In the genomic region with DNA sequence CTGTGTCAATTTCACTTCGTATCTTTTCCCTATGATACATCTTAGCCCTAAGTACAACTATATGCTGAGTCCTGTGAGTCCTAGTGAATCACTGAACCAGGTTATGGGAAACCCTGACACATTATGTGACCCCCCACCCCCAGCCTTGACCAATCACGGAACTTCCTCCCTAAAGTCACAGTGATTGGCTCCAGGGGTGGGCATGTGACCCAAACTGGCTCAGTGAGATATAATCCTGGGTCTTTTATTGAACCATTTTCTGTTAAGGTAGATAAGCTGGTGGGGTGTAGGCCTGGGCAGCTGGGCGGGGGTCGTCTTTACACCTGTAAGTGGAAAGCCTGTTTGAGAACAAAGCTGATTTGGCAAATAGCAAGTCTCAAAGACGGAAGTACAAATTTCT, we compare ENCODE assay signal across 30 cellular contexts.
"Had no signal": no experiment of that assay in that cellular context is flagged by ENCODE, and none has a peak within 500 bp of the region (broad histone marks: within the 10 kb centered on the region; RNA-seq: fewer than 3 reads in every experiment).

No MANE protein-coding gene starts in this region.

- H3K9me3 ChIP-seq: adrenal gland, body of pancreas, breast epithelium had no signal

- H3K4me1 Mint-ChIP-seq: activated CD4-positive, alpha-beta memory T cell treated with anti-CD3 and anti-CD28 coated beads, Interleukin-2, amount 10 ng/mL, durations not matched to agents 7 days and 5 days; activated naive CD8-positive, alpha-beta T cell treated with anti-CD3 and anti-CD28 coated beads, Interleukin-2, amount 10 ng/mL, durations not matched to agents 7 days and 5 days had no signal

- H2AFZ ChIP-seq: PC-9 had no signal

- H3K27ac ChIP-seq: adrenal gland, body of pancreas, breast epithelium, PC-9, VCaP had no signal

- H3K9me3 Mint-ChIP-seq: activated CD4-positive, alpha-beta memory T cell treated with anti-CD3 and anti-CD28 coated beads, Interleukin-2, amount 10 ng/mL, durations not matched to agents 7 days and 5 days; activated naive CD8-positive, alpha-beta T cell treated with anti-CD3 and anti-CD28 coated beads, Interleukin-2, amount 10 ng/mL, durations not matched to agents 7 days and 5 days; activated T-cell treated with anti-CD3 and anti-CD28 coated beads, Interleukin-2, amount 50 U/mL, for 4 hours had no signal

- FAIRE-seq: astrocyte had no signal

- H3K4me3 ChIP-seq: adrenal gland, body of pancreas, breast epithelium, PC-9 had no signal

- H3K4me1 ChIP-seq: adrenal gland, body of pancreas, breast epithelium had no signal

- H3K36me3 Mint-ChIP-seq: activated naive CD8-positive, alpha-beta T cell treated with anti-CD3 and anti-CD28 coated beads, Interleukin-2, amount 10 ng/mL, durations not matched to agents 7 days and 5 days had no signal

- DNase-seq: activated CD4-positive, alpha-beta memory T cell treated with anti-CD3 and anti-CD28 coated beads, Interleukin-2, amount 10 ng/mL, durations not matched to agents 7 days and 5 days; activated CD4-positive, alpha-beta T cell treated with anti-CD3 and anti-CD28 coated beads for 1 hour; activated CD4-positive, alpha-beta T cell treated with anti-CD3 and anti-CD28 coated beads for 48 hours; activated CD4-positive, CD25-positive, alpha-beta regulatory T cell; activated effector memory CD4-positive, alpha-beta T cell treated with anti-CD3 and anti-CD28 coated beads, Interleukin-2, amount 50 U/mL, for 16 hours; activated naive CD4-positive, alpha-beta T cell; activated naive CD4-positive, alpha-beta T cell treated with anti-CD3 and anti-CD28 coated beads, Interleukin-2, amount 50 U/mL, for 16 hours; activated naive CD8-positive, alpha-beta T cell treated with anti-CD3 and anti-CD28 coated beads, Interleukin-2, amount 10 ng/mL, durations not matched to agents 7 days and 5 days; activated T-cell treated with anti-CD3 and anti-CD28 coated beads, Interleukin-2, amount 50 U/mL, for 4 hours; adrenal gland; body of pancreas; caudate nucleus; cerebellar nuclear complex; Karpas-422; KBM-7; NCI-H1105; NCI-H1417 treated with DMSO at 0.1 percent for 48 hours; NCI-H187 treated with DMSO at 0.1 percent for 48 hours; NCI-H2081 treated with DMSO at 0.1 percent for 48 hours; NCI-H345; NCI-H524 treated with DMSO at 0.1 percent for 48 hours; PC-9; Right ventricle myocardium superior; SW 1271; T-helper 1 cell; T-helper 2 cell; T-helper 9 cell had no signal

- H3K27ac Mint-ChIP-seq: activated CD4-positive, alpha-beta memory T cell treated with anti-CD3 and anti-CD28 coated beads, Interleukin-2, amount 10 ng/mL, durations not matched to agents 7 days and 5 days; activated naive CD8-positive, alpha-beta T cell treated with anti-CD3 and anti-CD28 coated beads, Interleukin-2, amount 10 ng/mL, durations not matched to agents 7 days and 5 days had no signal

- H3K27me3 ChIP-seq: adrenal gland, body of pancreas, breast epithelium had no signal

- ATAC-seq: activated T-cell treated with anti-CD3 and anti-CD28 coated beads, Interleukin-2, amount 50 U/mL, for 4 hours; body of pancreas had no signal

- H3K27me3 Mint-ChIP-seq: activated CD4-positive, alpha-beta memory T cell treated with anti-CD3 and anti-CD28 coated beads, Interleukin-2, amount 10 ng/mL, durations not matched to agents 7 days and 5 days; activated naive CD8-positive, alpha-beta T cell treated with anti-CD3 and anti-CD28 coated beads, Interleukin-2, amount 10 ng/mL, durations not matched to agents 7 days and 5 days had no signal

- H3K4me3 Mint-ChIP-seq: activated CD4-positive, alpha-beta memory T cell treated with anti-CD3 and anti-CD28 coated beads, Interleukin-2, amount 10 ng/mL, durations not matched to agents 7 days and 5 days; activated naive CD8-positive, alpha-beta T cell treated with anti-CD3 and anti-CD28 coated beads, Interleukin-2, amount 10 ng/mL, durations not matched to agents 7 days and 5 days; activated T-cell treated with anti-CD3 and anti-CD28 coated beads, Interleukin-2, amount 50 U/mL, for 4 hours had no signal

- H3K36me3 ChIP-seq: adrenal gland, breast epithelium had no signal

- H3K4me2 ChIP-seq: PC-9 had no signal
